3 cellular contexts compared by ENCODE assay signal in genomic region chr6:11930834-11931233, GRCh38.
DNase-seq lines count a peak whose midpoint lies in the region; ATAC-seq, FAIRE-seq and TF ChIP-seq lines count a peak whose summit lies in the region.
"Not testable (repeated sequence)": the region's sequence is repeated elsewhere in the genome, so short reads cannot be mapped to it uniquely, and the experiment has no call there.

No MANE protein-coding gene starts in this region.

- not testable (repeated sequence) for H3K9me1 ChIP-seq in K562 (ENCODE audit: control insufficient read depth, insufficient read depth, low read length)

- H3K27ac ChIP-seq in CD8-positive, alpha-beta memory T cell (ENCODE audit: low read depth, low read length): peak overlapping the region; percentile 85
- H3K27ac ChIP-seq in HEK293 (ENCODE audit: extremely low read depth, low read depth, low read length): not testable (repeated sequence)
- H3K27ac ChIP-seq in K562 (ENCODE audit: extremely low read depth, low read depth, low read length): peak overlapping the region; percentile 94

- H3K4me3 Mint-ChIP-seq in CD8-positive, alpha-beta memory T cell: not testable (repeated sequence)

- H3K79me2 ChIP-seq in K562 (ENCODE audit: control insufficient read depth, insufficient read depth, low read length): not testable (repeated sequence)

- DNase-seq in CD8-positive, alpha-beta memory T cell; K562 (ENCODE audit: extremely low read depth in 1 of 4, low spot score in 3 of 4): not testable (repeated sequence)

- H3K9ac ChIP-seq in K562 (ENCODE audit: insufficient read depth in 1 of 2, low read depth in 2 of 2, low read length in 2 of 2): peak overlapping the region in 1 of 2 experiments; percentile 79; a peak in 2 of 4 replicates

- BruUV-seq in K562 (replicated peaks; lab: Mats Ljungman, UMichigan): not testable (repeated sequence)

- ATAC-seq in K562: peak; percentile 10; the same call in 2 of the 3 replicates

- CTCF ChIA-PET in CD8-positive, alpha-beta memory T cell (lab: Charles Lee); HEK293 (lab: Yijun Ruan, JAX): not testable (repeated sequence)
- CTCF ChIA-PET in K562 (lab: Yijun Ruan, JAX; ENCODE audit: low intra/inter-chr PET ratio): interaction anchor here (0.5 kb wide), 1 partner anchor 391 kb away, joined by 5 read pairs; no protein-coding TSS in a partner anchor

- H3K27me3 ChIP-seq in CD8-positive, alpha-beta memory T cell (ENCODE audit: insufficient read depth, low read length, poor library complexity, severe bottlenecking); K562 (ENCODE audit: control insufficient read depth in 2 of 2, insufficient read depth in 2 of 2, low read length in 2 of 2): not testable (repeated sequence)

- not testable (repeated sequence) for TF ChIP-seq RAD21 in K562 (CRISPR knock-in tag; conservative IDR thresholded peaks at IDR 0.05 in 1 of 2, IDR thresholded peaks at IDR 0.05 in 1 of 2)

- not testable (repeated sequence) for H3K27me3 Mint-ChIP-seq in CD8-positive, alpha-beta memory T cell

- H3K9me3 Mint-ChIP-seq in CD8-positive, alpha-beta memory T cell: not testable (repeated sequence)

- in situ Hi-C loops in K562 (cut with MboI): not testable (repeated sequence)

- not testable (repeated sequence) for TF ChIP-seq EP300 in K562 (IDR thresholded peaks at IDR 0.05; ENCODE audit: low read length)

- H3K4me3 ChIP-seq in CD8-positive, alpha-beta memory T cell (ENCODE audit: low read length); HEK293 (ENCODE audit: low read depth, low read length); K562: not testable (repeated sequence)

- not testable (repeated sequence) for H3K36me3 ChIP-seq in CD8-positive, alpha-beta memory T cell (ENCODE audit: insufficient read depth, low read length); HEK293 (ENCODE audit: control insufficient read depth in 2 of 2, insufficient read depth in 1 of 2, low read length in 2 of 2); K562 (ENCODE audit: control insufficient read depth, insufficient read depth, low read length)

- WGBS in K562 (ENCODE audit: insufficient coverage, low coverage, missing lambda C conversion rate): 17% methylated on average over 6 of the region's 6 CpGs

- not testable (repeated sequence) for H3K4me1 ChIP-seq in CD8-positive, alpha-beta memory T cell (ENCODE audit: insufficient read depth, low read length); HEK293 (ENCODE audit: control insufficient read depth, insufficient read depth, low read length)
- peaks cover 24% of the 10 kb centered on the region in 2 experiments; a peak in 4 of 5 replicates for H3K4me1 ChIP-seq in K562 (replicated peaks in 1 of 2; ENCODE audit: control insufficient read depth in 2 of 2, insufficient read depth in 2 of 2, low read length in 2 of 2)

- not testable (repeated sequence) for H3K9me3 ChIP-seq in CD8-positive, alpha-beta memory T cell (ENCODE audit: low read length); HEK293 (ENCODE audit: control insufficient read depth, insufficient read depth, low read depth, low read length)
- peaks cover 30% of the 10 kb centered on the region for H3K9me3 ChIP-seq in K562 (replicated peaks; ENCODE audit: control insufficient read depth, insufficient read depth, low read depth, low read length)

- not testable (repeated sequence) for TF ChIP-seq CTCF in HEK293 (tag by site-specific recombination; IDR thresholded peaks at IDR 0.05); K562 (IDR thresholded peaks at IDR 0.05 in 2 of 3, conservative IDR thresholded peaks at IDR 0.05 in 1 of 3; ENCODE audit: insufficient read depth in 2 of 3, low read depth in 1 of 3, low read length in 3 of 3)

- not testable (repeated sequence) for FAIRE-seq in K562 (lab: Jason Lieb, UNC)

- not testable (repeated sequence) for H3K36me3 Mint-ChIP-seq in CD8-positive, alpha-beta memory T cell

- H4K20me1 ChIP-seq in K562 (replicated peaks; ENCODE audit: control insufficient read depth, insufficient read depth, low read length): not testable (repeated sequence)

- H3K27ac Mint-ChIP-seq in CD8-positive, alpha-beta memory T cell: not testable (repeated sequence)

- POLR2A ChIA-PET in CD8-positive, alpha-beta memory T cell (lab: Charles Lee): not testable (repeated sequence)
- POLR2A ChIA-PET in HEK293 (lab: Yijun Ruan, JAX): interaction anchor here (0.8 kb wide), 1 partner anchor 10 kb away, joined by 4 read pairs; no protein-coding TSS in a partner anchor
- POLR2A ChIA-PET in K562 (lab: Yijun Ruan, JAX): interaction anchor here (0.6 to 4.8 kb wide), 17 partner anchors 9 to 1782 kb away, joined by 3 to 57 read pairs (median 4); no protein-coding TSS in a partner anchor

- peak overlapping the region; percentile 73; the same call in 1 of the 2 replicates for H3K4me2 ChIP-seq in K562 (ENCODE audit: insufficient read depth, low read length)

- H3K4me1 Mint-ChIP-seq in CD8-positive, alpha-beta memory T cell: not testable (repeated sequence)

- intact Hi-C loops in K562 (cut with micrococcal nuclease): loop anchor here (1.0 to 5.0 kb wide), 4 partner anchors 46 to 146 kb away; no protein-coding TSS in a partner anchor

- TF ChIP-seq POLR2A in K562 (conservative IDR thresholded peaks at IDR 0.05): not testable (repeated sequence)

- peak overlapping the region; percentile 61 for H2AFZ ChIP-seq in K562 (ENCODE audit: low read depth, low read length)

TF ChIP-seq in HEK293, 187 proteins besides CTCF, POLR2A, EP300 and RAD21:
- peak; percentile 55; the same call in 1 of the 2 replicates for TF ChIP-seq ZNF366 (tag by site-specific recombination; conservative IDR thresholded peaks at IDR 0.05)

TF ChIP-seq in K562, 482 proteins besides CTCF, POLR2A, EP300 and RAD21 (continues in another document):
- TF ChIP-seq CEBPB (tag; IDR thresholded peaks at IDR 0.05): 0 out of 2 replicates have a peak, but pooled peaks have one; percentile 20
- peak; percentile 18; the same call in 1 of the 2 replicates for TF ChIP-seq ZNF644 (tag; IDR thresholded peaks at IDR 0.05; ENCODE audit: low read depth)
- TF ChIP-seq, protein P1, sequence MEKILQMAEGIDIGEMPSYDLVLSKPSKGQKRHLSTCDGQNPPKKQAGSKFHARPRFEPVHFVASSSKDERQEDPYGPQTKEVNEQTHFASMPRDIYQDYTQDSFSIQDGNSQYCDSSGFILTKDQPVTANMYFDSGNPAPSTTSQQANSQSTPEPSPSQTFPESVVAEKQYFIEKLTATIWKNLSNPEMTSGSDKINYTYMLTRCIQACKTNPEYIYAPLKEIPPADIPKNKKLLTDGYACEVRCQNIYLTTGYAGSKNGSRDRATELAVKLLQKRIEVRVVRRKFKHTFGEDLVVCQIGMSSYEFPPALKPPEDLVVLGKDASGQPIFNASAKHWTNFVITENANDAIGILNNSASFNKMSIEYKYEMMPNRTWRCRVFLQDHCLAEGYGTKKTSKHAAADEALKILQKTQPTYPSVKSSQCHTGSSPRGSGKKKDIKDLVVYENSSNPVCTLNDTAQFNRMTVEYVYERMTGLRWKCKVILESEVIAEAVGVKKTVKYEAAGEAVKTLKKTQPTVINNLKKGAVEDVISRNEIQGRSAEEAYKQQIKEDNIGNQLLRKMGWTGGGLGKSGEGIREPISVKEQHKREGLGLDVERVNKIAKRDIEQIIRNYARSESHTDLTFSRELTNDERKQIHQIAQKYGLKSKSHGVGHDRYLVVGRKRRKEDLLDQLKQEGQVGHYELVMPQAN (IDR thresholded peaks at IDR 0.05; ENCODE audit: borderline replicate concordance): 0 out of 2 replicates have a peak, but pooled peaks have one; percentile 59
- peak; percentile 76; the same call in 1 of the 2 replicates for TF ChIP-seq ZBTB5 (IDR thresholded peaks at IDR 0.05)
- 0 out of 2 replicates have a peak, but pooled peaks have one; percentile 9 for TF ChIP-seq TCF15 (CRISPR knock-in tag; IDR thresholded peaks at IDR 0.05)
- TF ChIP-seq THRAP3 (IDR thresholded peaks at IDR 0.05; ENCODE audit: borderline replicate concordance): 0 out of 2 replicates have a peak, but pooled peaks have one; percentile 36
- peak; percentile 81 for TF ChIP-seq NCOA4 (IDR thresholded peaks at IDR 0.05; ENCODE audit: partially characterized antibody)
- TF ChIP-seq ZC3H8 (IDR thresholded peaks at IDR 0.05): peak; percentile 78; the same call in 1 of the 2 replicates
- TF ChIP-seq MTA1 (IDR thresholded peaks at IDR 0.05; ENCODE audit: borderline replicate concordance): peak; percentile 66; the same call in 1 of the 2 replicates
- TF ChIP-seq ZNF668 (CRISPR knock-in tag; IDR thresholded peaks at IDR 0.05): peak; percentile 50; the same call in 1 of the 2 replicates
- peak in 1 of 2 experiments; percentile 65; a peak in 1 of 4 replicates for TF ChIP-seq ARNT (IDR thresholded peaks at IDR 0.05)
- TF ChIP-seq DNMT1 (IDR thresholded peaks at IDR 0.05): peak; percentile 89
- peak; percentile 60; the same call in 1 of the 2 replicates for TF ChIP-seq NBN (IDR thresholded peaks at IDR 0.05; ENCODE audit: low read depth)
